11 cellular contexts compared by ENCODE assay signal in genomic region chr15:63483521-63484371, GRCh38. TPM values are rescaled to one million over a fixed set of nuclear protein-coding genes. Genes with fewer than 3 reads are reported as not detected.
DNase-seq lines count a peak whose midpoint lies in the region; TF ChIP-seq lines count a peak whose summit lies in the region.
"Had no signal": no experiment of that assay in that cellular context is flagged by ENCODE, and none has a peak within 500 bp of the region (broad histone marks: within the 10 kb centered on the region; RNA-seq: fewer than 3 reads in every experiment).

No MANE protein-coding gene starts in this region.

- TF ChIP-seq CTCF in OCI-LY7 (conservative IDR thresholded peaks at IDR 0.05; ENCODE audit: low read length) (no peak), colonic mucosa (IDR thresholded peaks at IDR 0.05) (no peak), osteoblast (IDR thresholded peaks at IDR 0.05; ENCODE audit: extremely low read depth, low read depth, low read length) (no peak), esophagus muscularis mucosa (IDR thresholded peaks at IDR 0.05) (no peak)

- H3K36me3 ChIP-seq in OCI-LY7 (ENCODE audit: insufficient read depth, low read length) (no peaks in the 10 kb centered on the region), colonic mucosa (no peaks in the 10 kb centered on the region), osteoblast (ENCODE audit: insufficient read depth, low read length) (no peaks in the 10 kb centered on the region), esophagus muscularis mucosa (no peaks in the 10 kb centered on the region)
- H3K36me3 ChIP-seq: sigmoid colon had no signal

- POLR2A ChIA-PET in activated CD4-positive, alpha-beta T cell treated with anti-CD3 and anti-CD28 coated beads, Interleukin-2, amount 10 ng/mL, durations not matched to agents 7 days and 5 days (lab: Charles Lee), result no interaction called here
- POLR2A ChIA-PET in OCI-LY7 (lab: Charles Lee), result interaction anchor here (0.6 to 4.0 kb wide), 6 partner anchors 9 to 1513 kb away, joined by 3 to 28 read pairs (median 4); no protein-coding TSS in a partner anchor

- H3K9me3 ChIP-seq in OCI-LY7 (ENCODE audit: low read length) (no peaks in the 10 kb centered on the region), colonic mucosa (no peaks in the 10 kb centered on the region), osteoblast (ENCODE audit: low read depth, low read length) (no peaks in the 10 kb centered on the region), esophagus muscularis mucosa (no peaks in the 10 kb centered on the region)
- H3K9me3 ChIP-seq: sigmoid colon had no signal

- H3K4me1 ChIP-seq in OCI-LY7 (ENCODE audit: insufficient read depth, low read length, poor library complexity, severe bottlenecking) (peaks cover 87% of the 10 kb centered on the region), colonic mucosa (no peaks in the 10 kb centered on the region), osteoblast (ENCODE audit: insufficient read depth, low read length) (peaks cover 34% of the 10 kb centered on the region), esophagus muscularis mucosa (peaks cover 2 to 22% (median 19%) of the 10 kb centered on the region in 4 donors)

- H3K27me3 ChIP-seq in colonic mucosa (no peaks in the 10 kb centered on the region), osteoblast (ENCODE audit: insufficient read depth, low read length) (no peaks in the 10 kb centered on the region), esophagus muscularis mucosa (no peaks in the 10 kb centered on the region)
- H3K27me3 ChIP-seq: sigmoid colon had no signal

- no peaks in the 10 kb centered on the region for H3K9me3 Mint-ChIP-seq in activated CD4-positive, alpha-beta T cell treated with anti-CD3 and anti-CD28 coated beads, Interleukin-2, amount 10 ng/mL, durations not matched to agents 7 days and 5 days

- no peaks in the 10 kb centered on the region for H3K36me3 Mint-ChIP-seq in activated CD4-positive, alpha-beta T cell treated with anti-CD3 and anti-CD28 coated beads, Interleukin-2, amount 10 ng/mL, durations not matched to agents 7 days and 5 days (ENCODE audit: low read depth)

- H3K27ac Mint-ChIP-seq in activated CD4-positive, alpha-beta T cell treated with anti-CD3 and anti-CD28 coated beads, Interleukin-2, amount 10 ng/mL, durations not matched to agents 7 days and 5 days, result peak overlapping the region; percentile 90

- H4K20me1 ChIP-seq in OCI-LY7 (ENCODE audit: insufficient read depth, low read length) (no peaks in the 10 kb centered on the region), osteoblast (ENCODE audit: insufficient read depth, low read length) (no peaks in the 10 kb centered on the region)

- CTCF ChIA-PET in activated CD4-positive, alpha-beta T cell treated with anti-CD3 and anti-CD28 coated beads, Interleukin-2, amount 10 ng/mL, durations not matched to agents 7 days and 5 days (lab: Charles Lee), result interaction anchor here (0.6 to 4.0 kb wide), 9 partner anchors 12 to 718 kb away, joined by 3 to 19 read pairs (median 3); no protein-coding TSS in a partner anchor
- CTCF ChIA-PET in OCI-LY7 (lab: Charles Lee; ENCODE audit: unreplicated experiment), result interaction anchor here (0.6 to 1.2 kb wide), 3 partner anchors 9 to 20 kb away, joined by 3 to 5 read pairs (median 4); no protein-coding TSS in a partner anchor

- no peak for DNase-seq in activated CD4-positive, alpha-beta T cell treated with anti-CD3 and anti-CD28 coated beads, Interleukin-2, amount 10 ng/mL, durations not matched to agents 7 days and 5 days
- DNase-seq in activated CD4-positive, alpha-beta T cell treated with anti-CD3 and anti-CD28 coated beads for 4 hours, result no peak
- DNase-seq in OCI-LY7 (ENCODE audit: low spot score) (peak; percentile 49), colonic mucosa (no peak), osteoblast (ENCODE audit: insufficient read length, low spot score, missing footprints) (no peak), esophagus muscularis mucosa (ENCODE audit: extremely low spot score) (no peak), cerebellar nuclear complex (lab: John Stamatoyannopoulos, UW) (no peak), NCI-H2029 treated with DMSO at 0.1 percent for 48 hours (lab: John Stamatoyannopoulos, UW) (no peak)
- DNase-seq: islet precursor cell, NCI-H82, sigmoid colon had no signal

- no peak overlapping the region for H3K9ac ChIP-seq in colonic mucosa (ENCODE audit: low read depth in 2 of 2, low read length in 2 of 2)

- no peaks in the 10 kb centered on the region for H3K79me2 ChIP-seq in OCI-LY7 (ENCODE audit: insufficient read depth, low read depth, low read length)
- no peaks in the 10 kb centered on the region for H3K79me2 ChIP-seq in osteoblast (ENCODE audit: insufficient read depth, low read length)

- no peak overlapping the region for H3K4me3 ChIP-seq in OCI-LY7 (ENCODE audit: low read depth, low read length, poor library complexity, severe bottlenecking)
- no peak overlapping the region for H3K4me3 ChIP-seq in colonic mucosa
- no peak overlapping the region for H3K4me3 ChIP-seq in osteoblast (ENCODE audit: insufficient read depth, low read length)
- no peak overlapping the region for H3K4me3 ChIP-seq in esophagus muscularis mucosa
- H3K4me3 ChIP-seq: sigmoid colon had no signal

- peaks cover 78% of the 10 kb centered on the region for H3K4me1 Mint-ChIP-seq in activated CD4-positive, alpha-beta T cell treated with anti-CD3 and anti-CD28 coated beads, Interleukin-2, amount 10 ng/mL, durations not matched to agents 7 days and 5 days

- H3K4me2 ChIP-seq in OCI-LY7 (ENCODE audit: low read length) (peak overlapping the region; percentile 44), osteoblast (ENCODE audit: insufficient read depth, low read length) (no peak overlapping the region)

- intact Hi-C loops in OCI-LY7 (cut with micrococcal nuclease; ENCODE audit: unreplicated experiment) (no loop called here), colonic mucosa (cut with DNase I) (no loop called here), esophagus muscularis mucosa (cut with DNase I) (no loop called here)

- BruUV-seq in OCI-LY7 (replicated peaks; lab: Mats Ljungman, UMichigan), result no TSS peak

- TF ChIP-seq EP300 in esophagus muscularis mucosa (IDR thresholded peaks at IDR 0.05), result no peak

- peak overlapping the region; percentile 94 for H2AFZ ChIP-seq in OCI-LY7 (ENCODE audit: low read length)
- peak overlapping the region; percentile 26 for H2AFZ ChIP-seq in osteoblast (ENCODE audit: low read length)

- WGBS in esophagus muscularis mucosa, result 75% methylated on average over 6 of the region's 6 CpGs

- no peak overlapping the region for H3K4me3 Mint-ChIP-seq in activated CD4-positive, alpha-beta T cell treated with anti-CD3 and anti-CD28 coated beads, Interleukin-2, amount 10 ng/mL, durations not matched to agents 7 days and 5 days

- no peak for TF ChIP-seq POLR2A in esophagus muscularis mucosa (IDR thresholded peaks at IDR 0.05; ENCODE audit: low read depth)

- peak overlapping the region; percentile 83 for H3K27ac ChIP-seq in OCI-LY7 (ENCODE audit: low read depth, low read length, poor library complexity, severe bottlenecking)
- peak overlapping the region; percentile 38 for H3K27ac ChIP-seq in colonic mucosa
- H3K27ac ChIP-seq in osteoblast (ENCODE audit: low read depth, low read length), result no peak overlapping the region
- no peak overlapping the region for H3K27ac ChIP-seq in esophagus muscularis mucosa (replicated peaks in 1 of 4)
- H3K27ac ChIP-seq: sigmoid colon had no signal

- no peaks in the 10 kb centered on the region for H3K27me3 Mint-ChIP-seq in activated CD4-positive, alpha-beta T cell treated with anti-CD3 and anti-CD28 coated beads, Interleukin-2, amount 10 ng/mL, durations not matched to agents 7 days and 5 days

- H3K9me2 ChIP-seq in OCI-LY7 (ENCODE audit: insufficient read depth, low read length), result no peaks in the 10 kb centered on the region

RNA-seq across cellular contexts. Expression of gene USP3, which starts 20.6 kb away (rescaled TPM):
- 10 to 100 TPM; 62.7 to 70.8 TPM for total RNA-seq in activated CD4-positive, alpha-beta T cell treated with anti-CD3 and anti-CD28 coated beads, Interleukin-2, amount 10 ng/mL, durations not matched to agents 7 days and 5 days
- total RNA-seq in OCI-LY7 (2014; rRNA removed; shearing (Covaris generic)), result 26.3 and 34.6 TPM in 2 replicates
- total RNA-seq in OCI-LY7 (2022) (53.0 and 64.9 TPM in 2 replicates), colonic mucosa (10 to 100 TPM; 57.6 to 74.2 TPM), osteoblast (60.1 and 60.7 TPM in 2 replicates), esophagus muscularis mucosa (10 to 100 TPM; 40.1 to 46.5 (median 41.3) TPM)

Comparison
In these comparisons a context has a peak if more than half of its experiments do, and no peak if none do; other contexts are left out.
1. H3K27ac ChIP-seq: peak in OCI-LY7 (single experiment) and colonic mucosa (single experiment); none in osteoblast (single experiment) and esophagus muscularis mucosa (0 of 4).